1 cellular context compared by ENCODE assay signal in genomic region chr2:108975613-108976435, GRCh38.
A peak's percentile ranks its signal among the peaks of the same experiment; 100 is the strongest.
TF ChIP-seq lines count a peak whose summit lies in the region.

No MANE protein-coding gene starts in this region.

TF ChIP-seq in IMR-90, 13 proteins besides CTCF, POLR2A, EP300 and RAD21:
- TF ChIP-seq MXI1 (IDR thresholded peaks at IDR 0.05; ENCODE audit: borderline replicate concordance, low read depth, low read length) (no peak), ELK1 (IDR thresholded peaks at IDR 0.05; ENCODE audit: borderline replicate concordance, low read depth, low read length) (no peak), BHLHE40 (IDR thresholded peaks at IDR 0.05; ENCODE audit: low read depth, low read length) (no peak), MAFK (IDR thresholded peaks at IDR 0.05; ENCODE audit: low read depth, low read length) (peak; percentile 63), CEBPB (IDR thresholded peaks at IDR 0.05; ENCODE audit: low read depth, low read length) (0 out of 2 replicates have a peak, but pooled peaks have one; percentile 15), MAZ (IDR thresholded peaks at IDR 0.05; ENCODE audit: borderline replicate concordance, low read depth, low read length) (no peak), CHD1 (IDR thresholded peaks at IDR 0.05; ENCODE audit: low read depth, low read length) (no peak), NFE2L2 (IDR thresholded peaks at IDR 0.05; ENCODE audit: low read depth, low read length) (no peak)
